ENCODE assay signal across 8 cellular contexts in genomic region chr1:172443666-172444453, GRCh38. TPM values are rescaled to one million over a fixed set of nuclear protein-coding genes. Genes with fewer than 3 reads are reported as not detected.
DNase-seq lines count a peak whose midpoint lies in the region; ATAC-seq and TF ChIP-seq lines count a peak whose summit lies in the region.

Gene PIGC (minus strand): TSS chr1:172444069. CDS start chr1:172442622, 1,447 bp downstream.

- H3K9ac ChIP-seq in liver (ENCODE audit: low read depth in 1 of 2, low read length in 2 of 2) = peak within 1 kb of the TSS; percentile 72 to 81

- WGBS in liver = 5% methylated on average over 43 of the region's 43 CpGs

- no peaks in the 10 kb centered on the region for H3K27me3 ChIP-seq in liver (ENCODE audit: control insufficient read depth in 4 of 4, insufficient read depth in 4 of 4, low read length in 3 of 4)

- DNase-seq in CD14-positive monocyte (ENCODE audit: low spot score) = peak; percentile 91
- peak; percentile 80 for DNase-seq in NCI-H748 (lab: John Stamatoyannopoulos, UW; ENCODE audit: unreplicated experiment)
- peak; percentile 94 for DNase-seq in activated CD4-positive, alpha-beta T cell treated with anti-CD3 and anti-CD28 coated beads, Interleukin-2, amount 50 U/mL, for 1 hour
- peak; percentile 55 to 85 for DNase-seq in dermis microvascular lymphatic vessel endothelial cell (ENCODE audit: low read depth in 2 of 2)
- DNase-seq in stimulated activated CD4-positive, alpha-beta T cell treated with anti-CD3 and anti-CD28 coated beads, Interleukin-4, amount 100 ng/mL, for 24 hours = peak; percentile 94

- ATAC-seq in GM19351 (IDR thresholded peaks at IDR 0.05; ENCODE audit: unreplicated experiment) = peak; percentile 99
- ATAC-seq in HG03521 (IDR thresholded peaks at IDR 0.05; ENCODE audit: unreplicated experiment) = peak; percentile 99

- H3K4me3 ChIP-seq in liver (ENCODE audit: low read depth in 1 of 3, low read length in 3 of 3) = peak within 1 kb of the TSS; percentile 76 to 96 (median 84)

- peak within 1 kb of the TSS; percentile 49 to 53 for H3K27ac ChIP-seq in liver (ENCODE audit: low read depth in 1 of 2, low read length in 2 of 2)

- peak within 1 kb of the TSS; percentile 85 to 97 for H3K4me3 Mint-ChIP-seq in CD14-positive monocyte

- intact Hi-C loops in CD14-positive monocyte (cut with micrococcal nuclease) = loop anchor here in 1 of 2 donors (10.0 kb wide), 1 partner anchor 599 kb away; the partner anchor contains the start of gene DNM3

- peak; percentile 84 for TF ChIP-seq CTCF in CD14-positive monocyte (IDR thresholded peaks at IDR 0.05)
- TF ChIP-seq CTCF in liver (IDR thresholded peaks at IDR 0.05; ENCODE audit: low read depth, low read length, missing input control) = peak; percentile 85

- peak; percentile 82 to 89 for TF ChIP-seq RAD21 in liver (IDR thresholded peaks at IDR 0.05)

- H3K27me3 Mint-ChIP-seq in CD14-positive monocyte (ENCODE audit: low read depth in 3 of 3) = peaks cover 0 to 2% (median 0%) of the 10 kb centered on the region in 3 donors

- H3K9me3 ChIP-seq in liver (ENCODE audit: control insufficient read depth in 4 of 4, low read length in 3 of 4) = no peaks in the 10 kb centered on the region

- no peaks in the 10 kb centered on the region for H3K36me3 ChIP-seq in liver (ENCODE audit: control insufficient read depth in 4 of 4, insufficient read depth in 3 of 4, low read depth in 1 of 4, low read length in 3 of 4)

- peaks cover 19 to 20% of the 10 kb centered on the region in 2 donors for H3K36me3 Mint-ChIP-seq in CD14-positive monocyte

- peaks cover 47% of the 10 kb centered on the region for H3K4me1 Mint-ChIP-seq in CD14-positive monocyte

- no peaks in the 10 kb centered on the region for H3K9me3 Mint-ChIP-seq in CD14-positive monocyte

- peak within 1 kb of the TSS; percentile 81 to 93 (median 91) for H3K27ac Mint-ChIP-seq in CD14-positive monocyte

- H3K4me1 ChIP-seq in liver (ENCODE audit: control insufficient read depth in 4 of 4, insufficient read depth in 4 of 4, low read length in 3 of 4) = peaks cover 0 to 7% (median 4%) of the 10 kb centered on the region in 4 donors

TF ChIP-seq in liver, 16 proteins besides CTCF, POLR2A, EP300 and RAD21:
- TF ChIP-seq TAF1 (conservative IDR thresholded peaks at IDR 0.05) (peak; percentile 41), GABPA (IDR thresholded peaks at IDR 0.05 in 1 of 2, conservative IDR thresholded peaks at IDR 0.05 in 1 of 2) (peak; percentile 30 to 84), HNF4A (conservative IDR thresholded peaks at IDR 0.05) (peak; percentile 2 to 23), YY1 (IDR thresholded peaks at IDR 0.05) (peak; percentile 76), RXRA (IDR thresholded peaks at IDR 0.05) (peak in 1 of 2 donors; percentile 43), SP1 (IDR thresholded peaks at IDR 0.05) (no peak)

RNA-seq across cellular contexts. Expression of gene PIGC, which starts in this region (rescaled TPM):
- polyA plus RNA-seq in CD14-positive monocyte (10 to 100 TPM; 51.1 to 61.5 TPM), liver (10 to 100 TPM in 1 of 2 donors, 1 to 10 TPM in 1; 8.6 to 16.0 TPM)
- total RNA-seq in dermis microvascular lymphatic vessel endothelial cell (13.5 and 19.6 TPM in 2 replicates), liver (10 to 100 TPM; 10.5 to 18.4 TPM)

Comparison
In these comparisons a context has a peak if more than half of its experiments do, and no peak if none do; other contexts are left out.
1. Peak in every context shown above with its lines: DNase-seq, ATAC-seq, H3K4me3 ChIP-seq and H3K27ac ChIP-seq.